ENCODE assay signal across 8 cellular contexts in genomic region chr6:107704377-107705013, GRCh38.
A peak's percentile ranks its signal among the peaks of the same experiment; 100 is the strongest.
DNase-seq lines count a peak whose midpoint lies in the region; ATAC-seq and TF ChIP-seq lines count a peak whose summit lies in the region.

No MANE protein-coding gene starts in this region.

- ATAC-seq in WTC11 (peak; percentile 60), sciatic nerve (peak; percentile 64), GM19324 (IDR thresholded peaks at IDR 0.05; ENCODE audit: low FRiP score, unreplicated experiment) (no peak), GM21825 (IDR thresholded peaks at IDR 0.05; ENCODE audit: unreplicated experiment) (no peak)

- TF ChIP-seq CTCF in WTC11 (IDR thresholded peaks at IDR 0.05) (peak; percentile 82), glutamatergic neuron (IDR thresholded peaks at IDR 0.05; ENCODE audit: partially characterized antibody, unreplicated experiment) (peak; percentile 95)

- in situ Hi-C loops in KBM-7 (cut with MboI; ENCODE audit: low pct_unique_long_range_greater_than_20kb, low sequenced_read_pairs), result no loop called here

- CTCF ChIA-PET in WTC11 (lab: Charles Lee), result interaction anchor here (0.5 kb wide), 1 partner anchor 592 kb away, joined by 3 read pairs; no protein-coding TSS in a partner anchor

- DNase-seq in activated CD4-positive, alpha-beta T cell treated with anti-CD3 and anti-CD28 coated beads, Interleukin-2, amount 10 ng/mL, durations not matched to agents 24 days and 14 days, result peak; percentile 74
- DNase-seq in activated CD4-positive, alpha-beta T cell treated with anti-CD3 and anti-CD28 coated beads, Interleukin-2, amount 50 U/mL, for 4 hours, result no peak
- DNase-seq in KBM-7 (peak; percentile 61), WTC11 (ENCODE audit: low spot score) (no peak), glutamatergic neuron (no peak), sciatic nerve (ENCODE audit: low spot score) (no peak)

- POLR2A ChIA-PET in WTC11 (lab: Charles Lee), result no interaction called here

- H3K4me3 Mint-ChIP-seq in activated CD4-positive, alpha-beta T cell treated with anti-CD3 and anti-CD28 coated beads, Interleukin-2, amount 10 ng/mL, durations not matched to agents 24 days and 14 days, result no peak overlapping the region
- H3K4me3 Mint-ChIP-seq in WTC11 (no peak overlapping the region), glutamatergic neuron (ENCODE audit: unreplicated experiment) (no peak overlapping the region)

- H3K4me1 Mint-ChIP-seq in activated CD4-positive, alpha-beta T cell treated with anti-CD3 and anti-CD28 coated beads, Interleukin-2, amount 10 ng/mL, durations not matched to agents 24 days and 14 days, result peaks cover 6% of the 10 kb centered on the region
- H3K4me1 Mint-ChIP-seq in WTC11 (peaks cover 28% of the 10 kb centered on the region), glutamatergic neuron (ENCODE audit: low read depth, unreplicated experiment) (peaks cover 14% of the 10 kb centered on the region)

- peaks cover 9% of the 10 kb centered on the region for H3K36me3 Mint-ChIP-seq in activated CD4-positive, alpha-beta T cell treated with anti-CD3 and anti-CD28 coated beads, Interleukin-2, amount 10 ng/mL, durations not matched to agents 24 days and 14 days (ENCODE audit: low read depth)
- H3K36me3 Mint-ChIP-seq in WTC11, result no peaks in the 10 kb centered on the region
- no peaks in the 10 kb centered on the region for H3K36me3 Mint-ChIP-seq in glutamatergic neuron (ENCODE audit: unreplicated experiment)

- intact Hi-C loops in activated CD4-positive, alpha-beta T cell treated with anti-CD3 and anti-CD28 coated beads, Interleukin-2, amount 10 ng/mL, durations not matched to agents 24 days and 14 days (cut with micrococcal nuclease), result loop anchor here (1.0 kb wide), 1 partner anchor 29 kb away; no protein-coding TSS in a partner anchor
- intact Hi-C loops in sciatic nerve (cut with DNase I), result no loop called here

- H3K9me3 Mint-ChIP-seq in activated CD4-positive, alpha-beta T cell treated with anti-CD3 and anti-CD28 coated beads, Interleukin-2, amount 10 ng/mL, durations not matched to agents 24 days and 14 days, result no peaks in the 10 kb centered on the region
- H3K9me3 Mint-ChIP-seq in WTC11 (no peaks in the 10 kb centered on the region), glutamatergic neuron (ENCODE audit: unreplicated experiment) (peaks cover 2% of the 10 kb centered on the region)

- no peak overlapping the region for H3K27ac Mint-ChIP-seq in activated CD4-positive, alpha-beta T cell treated with anti-CD3 and anti-CD28 coated beads, Interleukin-2, amount 10 ng/mL, durations not matched to agents 24 days and 14 days
- H3K27ac Mint-ChIP-seq in WTC11, result no peak overlapping the region
- H3K27ac Mint-ChIP-seq in glutamatergic neuron (ENCODE audit: unreplicated experiment), result no peak overlapping the region

- no peaks in the 10 kb centered on the region for H3K27me3 Mint-ChIP-seq in activated CD4-positive, alpha-beta T cell treated with anti-CD3 and anti-CD28 coated beads, Interleukin-2, amount 10 ng/mL, durations not matched to agents 24 days and 14 days
- H3K27me3 Mint-ChIP-seq in WTC11 (ENCODE audit: low read depth) (no peaks in the 10 kb centered on the region), glutamatergic neuron (ENCODE audit: unreplicated experiment) (no peaks in the 10 kb centered on the region)

TF ChIP-seq in WTC11, 78 proteins besides CTCF, POLR2A, EP300 and RAD21:
- TF ChIP-seq E2F1 (CRISPR knock-in tag; IDR thresholded peaks at IDR 0.05) (no peak), CREB1 (CRISPR knock-in tag; IDR thresholded peaks at IDR 0.05) (no peak), RORB (CRISPR knock-in tag; IDR thresholded peaks at IDR 0.05) (no peak), NR2C2 (CRISPR knock-in tag; IDR thresholded peaks at IDR 0.05) (no peak), NR1H2 (CRISPR knock-in tag; IDR thresholded peaks at IDR 0.05) (no peak), ETV6 (CRISPR knock-in tag; IDR thresholded peaks at IDR 0.05) (0 out of 2 replicates have a peak, but pooled peaks have one; percentile 26), ZBTB21 (CRISPR knock-in tag; IDR thresholded peaks at IDR 0.05; ENCODE audit: borderline replicate concordance) (no peak), ZNF317 (CRISPR knock-in tag; IDR thresholded peaks at IDR 0.05; ENCODE audit: borderline replicate concordance, low read depth) (peak; percentile 57; the same call in 1 of the 2 replicates)

Comparison
In these comparisons a context has a peak if more than half of its experiments do, and no peak if none do; other contexts are left out.
1. DNase-seq: peak in activated CD4-positive, alpha-beta T cell treated with anti-CD3 and anti-CD28 coated beads, Interleukin-2, amount 10 ng/mL, durations not matched to agents 24 days and 14 days (single experiment) and KBM-7 (single experiment); none in activated CD4-positive, alpha-beta T cell treated with anti-CD3 and anti-CD28 coated beads, Interleukin-2, amount 50 U/mL, for 4 hours (0 of 2), WTC11 (single experiment), glutamatergic neuron (single experiment) and sciatic nerve (single experiment).
2. ATAC-seq: peak in WTC11 (single experiment) and sciatic nerve (single experiment); none in GM19324 (single experiment) and GM21825 (single experiment).